ENCODE assay signal across 9 cellular contexts in the genomic region with DNA sequence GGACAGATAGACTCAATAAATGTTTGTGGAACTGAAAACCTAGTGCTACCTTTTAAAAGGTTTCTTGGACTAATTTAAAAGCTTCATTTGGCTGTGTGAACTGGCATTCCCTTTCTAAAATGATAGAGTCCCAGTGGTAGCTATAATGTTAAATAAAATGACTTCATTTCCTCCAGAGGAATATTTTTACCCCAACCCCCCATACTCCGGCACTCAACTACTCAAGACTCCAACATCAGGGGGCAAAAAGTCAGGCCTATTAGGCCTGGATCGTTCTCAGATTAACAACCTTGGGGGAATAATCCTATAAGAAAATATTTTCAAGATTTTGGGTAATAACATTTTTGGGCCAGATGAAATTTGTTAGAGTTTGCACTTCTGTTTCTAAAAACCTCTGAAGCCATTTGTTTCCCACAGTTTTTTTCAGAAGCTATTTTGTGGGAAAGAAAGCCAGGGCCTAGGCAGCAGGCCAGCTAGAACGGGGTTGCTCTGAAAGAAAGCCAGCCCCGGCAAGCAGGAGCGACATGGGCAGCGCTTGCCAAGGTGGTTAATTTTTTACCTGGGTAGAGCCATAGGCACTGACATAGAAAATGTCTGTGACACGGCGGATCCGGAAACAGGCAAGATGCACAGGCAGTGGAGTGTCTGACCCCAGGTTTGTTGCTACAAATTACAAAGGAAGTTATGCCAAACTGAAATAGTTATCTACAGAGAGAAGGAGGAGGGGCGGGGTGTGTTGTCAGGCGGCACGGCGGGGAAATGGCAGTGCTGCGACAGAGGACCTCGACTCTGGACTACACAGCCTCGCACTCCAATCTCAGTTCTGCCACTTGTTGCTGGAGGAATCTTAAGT.
A peak's percentile ranks its signal among the peaks of the same experiment; 100 is the strongest.
DNase-seq lines count a peak whose midpoint lies in the region; ATAC-seq lines count a peak whose summit lies in the region.
"Had no signal": no experiment of that assay in that cellular context is flagged by ENCODE, and none has a peak within 500 bp of the region (broad histone marks: within the 10 kb centered on the region; RNA-seq: fewer than 3 reads in every experiment).

No MANE protein-coding gene starts in this region.

- no peaks in the 10 kb centered on the region for H3K36me3 ChIP-seq in HUES64 (ENCODE audit: insufficient read depth, low read length)
- no peaks in the 10 kb centered on the region for H3K36me3 ChIP-seq in stomach smooth muscle (ENCODE audit: control insufficient read depth in 2 of 2, insufficient read depth in 2 of 2, low read length in 2 of 2)

- H3K27me3 ChIP-seq in HUES64 (ENCODE audit: insufficient read depth, low read length) (no peaks in the 10 kb centered on the region), stomach smooth muscle (ENCODE audit: control insufficient read depth in 1 of 2, insufficient read depth in 2 of 2, low read length in 2 of 2) (no peaks in the 10 kb centered on the region)

- no peaks in the 10 kb centered on the region for H3K9me3 ChIP-seq in HUES64 (ENCODE audit: insufficient read depth, low read depth, low read length)
- no peaks in the 10 kb centered on the region for H3K9me3 ChIP-seq in stomach smooth muscle (ENCODE audit: control insufficient read depth in 2 of 2, low read length in 2 of 2)

- peaks cover 52% of the 10 kb centered on the region for H3K4me1 ChIP-seq in HUES64 (ENCODE audit: insufficient read depth, low read length)
- H3K4me1 ChIP-seq in stomach smooth muscle (ENCODE audit: control insufficient read depth, insufficient read depth, low read length) = peaks cover 16% of the 10 kb centered on the region

- no peak for ATAC-seq in GM18511 (IDR thresholded peaks at IDR 0.05; ENCODE audit: unreplicated experiment)
- ATAC-seq in GM18520 (IDR thresholded peaks at IDR 0.05; ENCODE audit: unreplicated experiment) = no peak

- H3K27ac ChIP-seq in HUES64 (ENCODE audit: low read depth, low read length) (peak overlapping the region; percentile 87; the same call in 1 of the 2 replicates), stomach smooth muscle (ENCODE audit: low read length) (no peak overlapping the region)

- 78% methylated on average over 16 of the region's 16 CpGs for WGBS in HUES64

- peak; percentile 89 for DNase-seq in cerebellar cortex (ENCODE audit: low spot score)
- peak; percentile 79 for DNase-seq in left kidney (ENCODE audit: low read depth, low spot score)
- no peak for DNase-seq in AG08396 (ENCODE audit: low spot score)
- DNase-seq in MV-4-11 (lab: John Stamatoyannopoulos, UW) = no peak
- DNase-seq: activated gamma-delta T cell had no signal

- H3K4me3 ChIP-seq in HUES64 (ENCODE audit: low read length) (peak overlapping the region; percentile 18; the same call in 1 of the 2 replicates), stomach smooth muscle (ENCODE audit: low read length in 2 of 2) (peak overlapping the region; percentile 33 to 62)

- H3K9ac ChIP-seq in HUES64 (ENCODE audit: low read depth, low read length) = peak overlapping the region; percentile 35
- H3K9ac ChIP-seq in stomach smooth muscle (ENCODE audit: low read length in 2 of 2) = peak overlapping the region in 1 of 2 donors; percentile 18

Comparison
In these comparisons a context has a peak if more than half of its experiments do, and no peak if none do; other contexts are left out.
1. DNase-seq: peak in cerebellar cortex (single experiment) and left kidney (single experiment); none in AG08396 (single experiment) and MV-4-11 (single experiment).